ENCODE assay signal across 2 cellular contexts in the genomic region with DNA sequence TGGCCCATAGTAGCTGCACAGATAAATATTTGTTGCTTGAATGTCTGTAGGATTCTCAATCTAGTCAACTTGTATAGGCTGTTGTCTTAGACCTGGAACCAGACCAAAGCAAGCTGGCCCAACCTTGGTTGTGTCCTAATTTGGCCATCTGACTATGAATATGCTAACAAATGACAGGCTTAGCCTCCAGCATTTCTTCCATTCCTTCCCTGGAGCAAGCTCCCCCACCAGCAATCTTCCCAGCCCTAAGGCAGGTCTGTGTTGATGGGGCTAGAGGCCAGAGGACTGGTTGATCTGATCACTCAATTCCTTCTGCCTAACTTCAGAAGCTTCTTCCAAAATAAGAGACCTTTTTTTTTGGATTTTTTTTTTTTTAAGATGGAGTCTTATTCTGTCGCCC.
TF ChIP-seq lines count a peak whose summit lies in the region.

No MANE protein-coding gene starts in this region.

TF ChIP-seq in HEK293, 187 proteins besides CTCF, POLR2A, EP300 and RAD21:
- peak; percentile 24; the same call in 1 of the 2 replicates for TF ChIP-seq ZNF664 (tag by site-specific recombination; IDR thresholded peaks at IDR 0.05)
- no peak for TF ChIP-seq ZNF571 (tag by site-specific recombination; IDR thresholded peaks at IDR 0.05)

TF ChIP-seq in K562, 482 proteins besides CTCF, POLR2A, EP300 and RAD21:
- peak; percentile 61; the same call in 1 of the 2 replicates for TF ChIP-seq MYNN (IDR thresholded peaks at IDR 0.05)
- no peak for TF ChIP-seq MYNN (CRISPR knock-in tag; IDR thresholded peaks at IDR 0.05)
- no peak for TF ChIP-seq RBBP5 (IDR thresholded peaks at IDR 0.05; ENCODE audit: borderline replicate concordance, insufficient read depth, low read length, poor library complexity, severe bottlenecking)
TF ChIP-seq in K562: peak in this region for 1.
